ENCODE assay signal across 16 cellular contexts in the genomic region with DNA sequence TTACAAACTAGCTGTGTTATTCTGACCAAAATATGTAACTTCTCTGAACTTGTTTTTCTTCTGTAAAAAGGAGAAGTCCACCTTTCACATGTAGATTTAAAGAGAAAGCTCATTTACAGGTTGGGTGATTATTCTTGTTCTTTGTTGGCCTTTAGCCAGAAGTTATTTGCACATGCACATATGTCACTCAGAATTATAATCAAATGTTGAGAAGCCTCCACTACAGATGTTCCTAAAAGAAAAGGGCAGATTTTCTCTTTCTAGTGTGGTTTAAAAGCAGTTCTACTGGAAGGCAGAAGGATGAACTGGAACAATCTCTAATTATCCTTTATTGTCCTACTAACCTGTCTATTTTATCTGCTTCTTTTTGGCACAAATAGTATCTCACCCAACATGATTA.
DNase-seq lines count a peak whose midpoint lies in the region; ATAC-seq lines count a peak whose summit lies in the region.
"Had no signal": no experiment of that assay in that cellular context is flagged by ENCODE, and none has a peak within 500 bp of the region (broad histone marks: within the 10 kb centered on the region; RNA-seq: fewer than 3 reads in every experiment).

No MANE protein-coding gene starts in this region.

- no peaks in the 10 kb centered on the region for H3K36me3 Mint-ChIP-seq in activated T-helper 17 cell treated with anti-CD3 and anti-CD28 coated beads, Interleukin-2, amount 50 U/mL, for 72 hours (ENCODE audit: low read depth)

- H3K9me3 Mint-ChIP-seq in activated T-helper 17 cell treated with anti-CD3 and anti-CD28 coated beads, Interleukin-2, amount 50 U/mL, for 72 hours = peaks cover 17% of the 10 kb centered on the region

- DNase-seq in DMS53 (lab: John Stamatoyannopoulos, UW) = peak; percentile 1
- DNase-seq in DMS53 treated with DMSO at 0.1 percent for 48 hours (lab: John Stamatoyannopoulos, UW; ENCODE audit: unreplicated experiment) = no peak
- peak; percentile 64 for DNase-seq in NCI-H446 treated with DMSO at 0.1 percent for 48 hours (lab: John Stamatoyannopoulos, UW)
- DNase-seq in OCI-M1 (lab: John Stamatoyannopoulos, UW) = peak; percentile 81
- peak; percentile 64 for DNase-seq in retina
- DNase-seq in activated CD4-positive, CD25-positive, alpha-beta regulatory T cell (lab: John Stamatoyannopoulos, UW) = no peak
- DNase-seq: BE2C; CD4-positive, alpha-beta T cell; DMS79 treated with DMSO at 0.1 percent for 48 hours; GOT3; NCI-H1092 treated with DMSO at 0.1 percent for 48 hours; NCI-H2107; NK-92 treated with Interleukin-12 subunit alpha and Interleukin-12 subunit beta, amount 100 ng/mL, for 24 hours; PC-3 had no signal

- no peak for ATAC-seq in GM21529 (IDR thresholded peaks at IDR 0.05; ENCODE audit: unreplicated experiment)
- no peak for ATAC-seq in activated T-helper 17 cell treated with anti-CD3 and anti-CD28 coated beads, Interleukin-2, amount 50 U/mL, for 72 hours (replicated peaks)
- ATAC-seq: PC-3 had no signal

- H3K4me1 Mint-ChIP-seq in activated T-helper 17 cell treated with anti-CD3 and anti-CD28 coated beads, Interleukin-2, amount 50 U/mL, for 72 hours = no peaks in the 10 kb centered on the region

- H3K27ac Mint-ChIP-seq in activated T-helper 17 cell treated with anti-CD3 and anti-CD28 coated beads, Interleukin-2, amount 50 U/mL, for 72 hours = no peak overlapping the region
- H3K27ac Mint-ChIP-seq: CD4-positive, alpha-beta T cell had no signal

- no peak overlapping the region for H3K4me3 Mint-ChIP-seq in activated T-helper 17 cell treated with anti-CD3 and anti-CD28 coated beads, Interleukin-2, amount 50 U/mL, for 72 hours
- H3K4me3 Mint-ChIP-seq: CD4-positive, alpha-beta T cell had no signal

- H3K27me3 Mint-ChIP-seq in activated T-helper 17 cell treated with anti-CD3 and anti-CD28 coated beads, Interleukin-2, amount 50 U/mL, for 72 hours = no peaks in the 10 kb centered on the region
- H3K27me3 Mint-ChIP-seq: CD4-positive, alpha-beta T cell had no signal

Comparison
In these comparisons a context has a peak if more than half of its experiments do, and no peak if none do; other contexts are left out.
1. DNase-seq: peak in DMS53 (single experiment), NCI-H446 treated with DMSO at 0.1 percent for 48 hours (single experiment), OCI-M1 (single experiment) and retina (single experiment); none in DMS53 treated with DMSO at 0.1 percent for 48 hours (single experiment) and activated CD4-positive, CD25-positive, alpha-beta regulatory T cell (0 of 4).